In genomic region chr1:5865056-5865455, GRCh38 we compare ENCODE assay signal across 23 cellular contexts.
DNase-seq lines count a peak whose midpoint lies in the region; ATAC-seq and TF ChIP-seq lines count a peak whose summit lies in the region.
"Had no signal": no experiment of that assay in that cellular context is flagged by ENCODE, and none has a peak within 500 bp of the region (broad histone marks: within the 10 kb centered on the region; RNA-seq: fewer than 3 reads in every experiment).

No MANE protein-coding gene starts in this region.

- no TSS peak for BruUV-seq in IMR-90 (replicated peaks; lab: Mats Ljungman, UMichigan)

- H3K27me3 Mint-ChIP-seq in natural killer cell (ENCODE audit: low read depth in 2 of 2): no peaks in the 10 kb centered on the region
- H3K27me3 Mint-ChIP-seq: CD4-positive, alpha-beta memory T cell; CD4-positive, CD25-positive, alpha-beta regulatory T cell; CD8-positive, alpha-beta memory T cell had no signal

- H3K27ac Mint-ChIP-seq in natural killer cell: no peak overlapping the region
- H3K27ac Mint-ChIP-seq: CD14-positive monocyte; CD4-positive, alpha-beta memory T cell; CD4-positive, CD25-positive, alpha-beta regulatory T cell; CD8-positive, alpha-beta memory T cell had no signal

- ATAC-seq in IMR-90 (ENCODE audit: low read depth): no peak
- ATAC-seq in natural killer cell: no peak

- peaks cover 0 to 14% (median 0%) of the 10 kb centered on the region in 11 experiments; a peak in 5 of 22 replicates for H4K20me1 ChIP-seq in BLaER1 treated with 17β-estradiol and CSF1 and Interleukin-3, amounts not matched to agents 10 nM and 100 nM
- no peaks in the 10 kb centered on the region for H4K20me1 ChIP-seq in IMR-90 (ENCODE audit: insufficient read depth, low read length)

- H2BK120ac ChIP-seq in IMR-90 (ENCODE audit: low read depth, low read length): no peak overlapping the region
- no peak overlapping the region for H2BK120ac ChIP-seq in neuronal stem cell (ENCODE audit: low read depth, low read length)

- H2BK15ac ChIP-seq in IMR-90 (ENCODE audit: low read depth, low read length): no peak overlapping the region
- H2BK15ac ChIP-seq in neuronal stem cell (ENCODE audit: low read length): no peak overlapping the region

- no peak overlapping the region for H2BK12ac ChIP-seq in neuronal stem cell (ENCODE audit: low read length)

- H2AFZ ChIP-seq in IMR-90 (replicated peaks; ENCODE audit: low read length, poor library complexity): no peak overlapping the region
- no peak overlapping the region for H2AFZ ChIP-seq in neuronal stem cell (ENCODE audit: low read length)

- H3K4me1 Mint-ChIP-seq in natural killer cell: peaks cover 0 to 5% of the 10 kb centered on the region in 2 donors
- H3K4me1 Mint-ChIP-seq: CD14-positive monocyte had no signal

- no peak overlapping the region for H4K5ac ChIP-seq in IMR-90 (ENCODE audit: low read depth, low read length)

- no peak overlapping the region for H3K4me3 Mint-ChIP-seq in natural killer cell
- H3K4me3 Mint-ChIP-seq: CD14-positive monocyte; CD4-positive, alpha-beta memory T cell; CD4-positive, CD25-positive, alpha-beta regulatory T cell; CD8-positive, alpha-beta memory T cell had no signal

- dilution Hi-C loops in IMR-90 (cut with HindIII; ENCODE audit: low sequenced_read_pairs, unreplicated experiment): no loop called here

- H3K23ac ChIP-seq in IMR-90 (ENCODE audit: low read depth, low read length): no peak overlapping the region
- peak overlapping the region; percentile 46 for H3K23ac ChIP-seq in neuronal stem cell (ENCODE audit: low read depth, low read length, poor library complexity)

- H3K56ac ChIP-seq in IMR-90 (ENCODE audit: extremely low read depth, insufficient read depth, low read length): no peak overlapping the region

- no peaks in the 10 kb centered on the region for H3K27me3 ChIP-seq in BLaER1 treated with 17β-estradiol and CSF1 and Interleukin-3, amounts not matched to agents 10 nM and 100 nM
- no peaks in the 10 kb centered on the region for H3K27me3 ChIP-seq in IMR-90 (ENCODE audit: control insufficient read depth, insufficient read depth, low read length)
- H3K27me3 ChIP-seq in neuronal stem cell (ENCODE audit: control insufficient read depth in 3 of 3, insufficient read depth in 3 of 3, low read depth in 1 of 3, low read length in 3 of 3): peaks cover 0 to 6% (median 0%) of the 10 kb centered on the region in 3 experiments
- H3K27me3 ChIP-seq: BE2C had no signal

- intact Hi-C loops in IMR-90 (cut with micrococcal nuclease) (no loop called here), natural killer cell (cut with micrococcal nuclease) (no loop called here)

- no peaks in the 10 kb centered on the region for H3K9me3 Mint-ChIP-seq in natural killer cell
- H3K9me3 Mint-ChIP-seq: CD4-positive, CD25-positive, alpha-beta regulatory T cell; CD8-positive, alpha-beta memory T cell had no signal

- TF ChIP-seq RAD21 in IMR-90 (IDR thresholded peaks at IDR 0.05; ENCODE audit: low read length): no peak

- H3K4me3 ChIP-seq in BLaER1 treated with 17β-estradiol and CSF1 and Interleukin-3, amounts not matched to agents 10 nM and 100 nM: no peak overlapping the region
- H3K4me3 ChIP-seq in IMR-90 (ENCODE audit: insufficient read depth, low read depth, low read length) (no peak overlapping the region), neuronal stem cell (ENCODE audit: low read length in 2 of 2) (no peak overlapping the region)

- H3K14ac ChIP-seq in IMR-90 (replicated peaks; ENCODE audit: low read depth, low read length): no peak overlapping the region
- H3K14ac ChIP-seq in neuronal stem cell (ENCODE audit: low read length): no peak overlapping the region

- peak overlapping the region; percentile 15 for H2AK9ac ChIP-seq in IMR-90 (replicated peaks; ENCODE audit: low read depth, low read length, poor library complexity)

- CTCF ChIA-PET in IMR-90 (lab: Yijun Ruan, JAX): no interaction called here

- TF ChIP-seq CTCF in IMR-90 (conservative IDR thresholded peaks at IDR 0.05; ENCODE audit: low read depth, low read length) (no peak), natural killer cell (IDR thresholded peaks at IDR 0.05) (no peak)

- H4K8ac ChIP-seq in IMR-90 (ENCODE audit: low read depth in 2 of 2, low read length in 2 of 2) (no peak overlapping the region), neuronal stem cell (ENCODE audit: low read depth, low read length) (no peak overlapping the region)

- no peak overlapping the region for H4K91ac ChIP-seq in IMR-90 (ENCODE audit: insufficient read depth, low read depth, low read length)
- no peak overlapping the region for H4K91ac ChIP-seq in neuronal stem cell (ENCODE audit: low read depth, low read length, poor library complexity)

- POLR2A ChIA-PET in IMR-90 (lab: Charles Lee; ENCODE audit: unreplicated experiment): no interaction called here

- H3K36me3 ChIP-seq in BLaER1 treated with 17β-estradiol and CSF1 and Interleukin-3, amounts not matched to agents 10 nM and 100 nM: peaks cover 17 to 84% (median 31%) of the 10 kb centered on the region in 11 experiments; a peak in 17 of 22 replicates
- H3K36me3 ChIP-seq in IMR-90 (ENCODE audit: control insufficient read depth, insufficient read depth, low read length) (peaks cover 5% of the 10 kb centered on the region; the same call in 1 of the 2 replicates), neuronal stem cell (replicated peaks in 1 of 2; ENCODE audit: control insufficient read depth in 2 of 2, insufficient read depth in 2 of 2, low read length in 2 of 2) (peaks cover 6 to 24% of the 10 kb centered on the region in 2 donors)
- H3K36me3 ChIP-seq: BE2C had no signal

- WGBS in IMR-90 (ENCODE audit: extremely low coverage in 2 of 2, insufficient read length in 1 of 2), 2 experiments: 91% methylated on average over 7 of the region's 16 CpGs; no CpG with 5 or more reads in 1 of the 2 experiments
- no CpG with 5 or more reads among the region's 16 CpGs for WGBS in neuronal stem cell (ENCODE audit: extremely low coverage in 2 of 2, insufficient read length in 2 of 2, insufficient replicate concordance in 1 of 2), 2 donors

- peak overlapping the region in 8 of 11 experiments; percentile 6 to 59 (median 38); a peak in 16 of 22 replicates for H3K4me2 ChIP-seq in BLaER1 treated with 17β-estradiol and CSF1 and Interleukin-3, amounts not matched to agents 10 nM and 100 nM
- H3K4me2 ChIP-seq in IMR-90 (ENCODE audit: low read depth, low read length) (no peak overlapping the region), neuronal stem cell (ENCODE audit: insufficient read depth, low read length, poor library complexity, severe bottlenecking) (no peak overlapping the region)

- TF ChIP-seq POLR2A in IMR-90 (IDR thresholded peaks at IDR 0.05; ENCODE audit: low read depth, low read length): no peak

- H3K18ac ChIP-seq in IMR-90 (ENCODE audit: low read depth, low read length) (no peak overlapping the region), neuronal stem cell (ENCODE audit: low read length) (peak overlapping the region; percentile 45)

- H2AK5ac ChIP-seq in IMR-90 (ENCODE audit: low read depth, low read length) (no peak overlapping the region), neuronal stem cell (ENCODE audit: low read depth, low read length) (no peak overlapping the region)

- H3K4ac ChIP-seq in IMR-90 (ENCODE audit: low read depth, low read length) (no peak overlapping the region), neuronal stem cell (ENCODE audit: low read length) (no peak overlapping the region)

- in situ Hi-C loops in IMR-90 (cut with MboI; ENCODE audit: low sequenced_read_pairs): no loop called here

- no peaks in the 10 kb centered on the region for H3K79me1 ChIP-seq in IMR-90 (ENCODE audit: low read depth in 1 of 2, low read length in 2 of 2)
- H3K79me1 ChIP-seq in neuronal stem cell (ENCODE audit: low read depth, low read length): peaks cover 14% of the 10 kb centered on the region

- peaks cover 0 to 7% (median 0%) of the 10 kb centered on the region in 11 experiments; a peak in 2 of 22 replicates for H3K9me3 ChIP-seq in BLaER1 treated with 17β-estradiol and CSF1 and Interleukin-3, amounts not matched to agents 10 nM and 100 nM (replicated peaks in 1 of 11)
- H3K9me3 ChIP-seq in IMR-90 (ENCODE audit: control insufficient read depth, insufficient read depth, low read length) (no peaks in the 10 kb centered on the region), neuronal stem cell (replicated peaks in 1 of 2; ENCODE audit: control insufficient read depth in 2 of 2, insufficient read depth in 1 of 2, low read depth in 1 of 2, low read length in 2 of 2) (peaks cover 2 to 9% of the 10 kb centered on the region in 2 donors)
- H3K9me3 ChIP-seq: BE2C had no signal

- H3K4me1 ChIP-seq in BLaER1 treated with 17β-estradiol and CSF1 and Interleukin-3, amounts not matched to agents 10 nM and 100 nM: peaks cover 7 to 11% (median 10%) of the 10 kb centered on the region in 10 experiments; a peak in 16 of 20 replicates
- H3K4me1 ChIP-seq in IMR-90 (ENCODE audit: control insufficient read depth, insufficient read depth, low read length) (no peaks in the 10 kb centered on the region), neuronal stem cell (ENCODE audit: control insufficient read depth in 2 of 2, insufficient read depth in 1 of 2, low read depth in 1 of 2, low read length in 2 of 2) (peaks cover 0 to 22% of the 10 kb centered on the region in 2 donors)
- H3K4me1 ChIP-seq: BE2C had no signal

- H2BK20ac ChIP-seq in IMR-90 (ENCODE audit: low read depth, low read length): no peak overlapping the region

- H3K36me3 Mint-ChIP-seq in natural killer cell: no peaks in the 10 kb centered on the region

- DNase-seq in IMR-90 (no peak), neuronal stem cell (ENCODE audit: low spot score) (no peak), NCI-H1092 (lab: John Stamatoyannopoulos, UW) (no peak), natural killer cell (no peak)
- no peak for DNase-seq in stimulated activated naive CD4-positive, alpha-beta T cell treated with Interleukin-2 at 50 U/mL for 16 hours (lab: John Stamatoyannopoulos, UW)
- no peak for DNase-seq in activated CD8-positive, alpha-beta memory T cell treated with anti-CD3 and anti-CD28 coated beads for 24 hours
- DNase-seq: 8988T; ACHN; BE2C; C1 segment of cervical spinal cord; CD4-positive, alpha-beta memory T cell; CD4-positive, CD25-positive, alpha-beta regulatory T cell; CD8-positive, alpha-beta memory T cell; COR-L47; DMS 273 treated with DMSO at 0.1 percent for 48 hours; DMS153; DMS53; DMS79; DND-41; EL; GDM1 had no signal

- 0 out of 2 replicates have a peak, but pooled peaks cover 3% of the 10 kb centered on the region for H3K9me1 ChIP-seq in IMR-90 (ENCODE audit: insufficient read depth, low read length)

- H2BK5ac ChIP-seq in IMR-90 (ENCODE audit: low read depth, low read length, poor library complexity, severe bottlenecking) (no peak overlapping the region), neuronal stem cell (ENCODE audit: low read length) (peak overlapping the region; percentile 44)

- peak overlapping the region in 2 of 11 experiments; percentile 31 to 47; a peak in 2 of 22 replicates for H3K9ac ChIP-seq in BLaER1 treated with 17β-estradiol and CSF1 and Interleukin-3, amounts not matched to agents 10 nM and 100 nM
- H3K9ac ChIP-seq in IMR-90 (ENCODE audit: low read depth, low read length) (no peak overlapping the region), neuronal stem cell (ENCODE audit: low read depth, low read length, poor library complexity) (no peak overlapping the region)

- peak overlapping the region in 1 of 11 experiments; percentile 17; a peak in 1 of 22 replicates for H3K27ac ChIP-seq in BLaER1 treated with 17β-estradiol and CSF1 and Interleukin-3, amounts not matched to agents 10 nM and 100 nM
- H3K27ac ChIP-seq in IMR-90 (ENCODE audit: insufficient read depth, low read length): no peak overlapping the region
- no peak overlapping the region for H3K27ac ChIP-seq in neuronal stem cell (replicated peaks; ENCODE audit: low read length)

Comparison
In these comparisons a context has a peak if more than half of its experiments do, and no peak if none do; other contexts are left out.
1. H3K4me2 ChIP-seq: peak in BLaER1 treated with 17β-estradiol and CSF1 and Interleukin-3, amounts not matched to agents 10 nM and 100 nM (8 of 11); none in IMR-90 (single experiment) and neuronal stem cell (single experiment).